27 cellular contexts compared by ENCODE assay signal in genomic region chr9:25177858-25178257, GRCh38.
"Had no signal": no experiment of that assay in that cellular context is flagged by ENCODE, and none has a peak within 500 bp of the region (broad histone marks: within the 10 kb centered on the region; RNA-seq: fewer than 3 reads in every experiment).

No MANE protein-coding gene starts in this region.

- ATAC-seq: left cardiac atrium; left lung; naive thymus-derived CD4-positive, alpha-beta T cell; pancreas; right lobe of liver; stimulated activated naive B cell treated with anti-CD40 and anti-IgM and Interleukin-4, amounts not matched to agents 10 μg/mL and 1 μg/mL and 100 μg/mL, for 72 hours had no signal

- H3K4me1 ChIP-seq: esophagus squamous epithelium, left lung, pancreas, right lobe of liver, tibial nerve, upper lobe of left lung had no signal

- H3K36me3 ChIP-seq: esophagus squamous epithelium, left lung, neutrophil, pancreas, right lobe of liver, thoracic aorta, tibial nerve, upper lobe of left lung had no signal

- DNase-seq: dermis blood vessel endothelial cell; effector memory CD4-positive, alpha-beta T cell; erythroblast; esophagus squamous epithelium; hypothalamus; left cardiac atrium; left lung; mesenchymal stem cell; midbrain; naive thymus-derived CD4-positive, alpha-beta T cell; nephron progenitor cell; pancreas; right lobe of liver; small intestine; stimulated activated CD4-positive, alpha-beta T cell treated with anti-CD3 and anti-CD28 coated beads, Interleukin-15, amount 100 ng/mL, for 24 hours; stimulated activated CD4-positive, alpha-beta T cell treated with anti-CD3 and anti-CD28 coated beads, Interleukin-2, amount 100 ng/mL, for 48 hours; stimulated activated naive B cell treated with anti-CD40 and anti-IgM and Interleukin-4, amounts not matched to agents 10 μg/mL and 1 μg/mL and 100 μg/mL, for 72 hours; upper lobe of left lung had no signal

- H3K36me3 Mint-ChIP-seq: stimulated activated naive B cell treated with anti-CD40 and anti-IgM and Interleukin-4, amounts not matched to agents 10 μg/mL and 1 μg/mL and 100 μg/mL, for 72 hours had no signal

- H3K4me1 Mint-ChIP-seq: naive thymus-derived CD4-positive, alpha-beta T cell; nephron progenitor cell; stimulated activated naive B cell treated with anti-CD40 and anti-IgM and Interleukin-4, amounts not matched to agents 10 μg/mL and 1 μg/mL and 100 μg/mL, for 72 hours had no signal

- H3K9me3 ChIP-seq: neutrophil, right lobe of liver had no signal

- H3K27me3 ChIP-seq: esophagus squamous epithelium, left lung, neutrophil, pancreas, right lobe of liver, tibial nerve, upper lobe of left lung had no signal

- H3K4me3 Mint-ChIP-seq: naive thymus-derived CD4-positive, alpha-beta T cell; nephron progenitor cell; stimulated activated naive B cell treated with anti-CD40 and anti-IgM and Interleukin-4, amounts not matched to agents 10 μg/mL and 1 μg/mL and 100 μg/mL, for 72 hours; stimulated activated naive CD8-positive, alpha-beta T cell treated with anti-CD3 and anti-CD28 coated beads, Interleukin-15, Interleukin-2, amounts not matched to agents 100 ng/mL and 50 ng/mL, for 24 hours had no signal

- FAIRE-seq: endometrium, frontal cortex, islet of Langerhans, pancreas, small intestine, urothelium cell line had no signal

- H3K4me3 ChIP-seq: coronary artery, esophagus squamous epithelium, left lung, pancreas, right lobe of liver, thoracic aorta, tibial nerve, upper lobe of left lung had no signal

- H3K27me3 Mint-ChIP-seq: naive thymus-derived CD4-positive, alpha-beta T cell; stimulated activated naive B cell treated with anti-CD40 and anti-IgM and Interleukin-4, amounts not matched to agents 10 μg/mL and 1 μg/mL and 100 μg/mL, for 72 hours; stimulated activated naive CD8-positive, alpha-beta T cell treated with anti-CD3 and anti-CD28 coated beads, Interleukin-15, Interleukin-2, amounts not matched to agents 100 ng/mL and 50 ng/mL, for 24 hours had no signal

- H3K27ac Mint-ChIP-seq: naive thymus-derived CD4-positive, alpha-beta T cell; nephron progenitor cell; stimulated activated naive B cell treated with anti-CD40 and anti-IgM and Interleukin-4, amounts not matched to agents 10 μg/mL and 1 μg/mL and 100 μg/mL, for 72 hours; stimulated activated naive CD8-positive, alpha-beta T cell treated with anti-CD3 and anti-CD28 coated beads, Interleukin-15, Interleukin-2, amounts not matched to agents 100 ng/mL and 50 ng/mL, for 24 hours had no signal

- H3K27ac ChIP-seq: coronary artery, esophagus squamous epithelium, left lung, neutrophil, pancreas, right lobe of liver, thoracic aorta, tibial nerve, upper lobe of left lung had no signal
